Comparison of ENCODE assay signal across 8 cellular contexts in genomic region chr3:71495708-71496472, GRCh38.
DNase-seq lines count a peak whose midpoint lies in the region; ATAC-seq and TF ChIP-seq lines count a peak whose summit lies in the region.

No MANE protein-coding gene starts in this region.

- TF ChIP-seq CTCF in heart left ventricle (IDR thresholded peaks at IDR 0.05) (no peak), lower leg skin (IDR thresholded peaks at IDR 0.05) (no peak)

- H3K27ac ChIP-seq in heart left ventricle: peak overlapping the region in 9 of 12 donors; percentile 8 to 79 (median 52)
- peak overlapping the region; percentile 70 to 91 for H3K27ac ChIP-seq in aorta (ENCODE audit: low read depth in 1 of 2, low read length in 2 of 2)
- no peak overlapping the region for H3K27ac ChIP-seq in neuronal stem cell (replicated peaks; ENCODE audit: low read length)

- H3K4me1 ChIP-seq in heart left ventricle: peaks cover 0 to 45% (median 25%) of the 10 kb centered on the region in 12 donors
- H3K4me1 ChIP-seq in aorta (ENCODE audit: control insufficient read depth in 1 of 2, insufficient read depth in 2 of 2, low read length in 2 of 2): peaks cover 4 to 11% of the 10 kb centered on the region in 2 donors
- H3K4me1 ChIP-seq in neuronal stem cell (ENCODE audit: control insufficient read depth in 2 of 2, insufficient read depth in 1 of 2, low read depth in 1 of 2, low read length in 2 of 2): peaks cover 5 to 6% of the 10 kb centered on the region in 2 donors

- peaks cover 0 to 6% (median 0%) of the 10 kb centered on the region in 12 donors for H3K9me3 ChIP-seq in heart left ventricle
- H3K9me3 ChIP-seq in aorta (ENCODE audit: control insufficient read depth, low read length): no peaks in the 10 kb centered on the region
- peaks cover 7 to 11% of the 10 kb centered on the region in 2 donors for H3K9me3 ChIP-seq in neuronal stem cell (replicated peaks in 1 of 2; ENCODE audit: control insufficient read depth in 2 of 2, insufficient read depth in 1 of 2, low read depth in 1 of 2, low read length in 2 of 2)

- H3K4ac ChIP-seq in neuronal stem cell (ENCODE audit: low read length): no peak overlapping the region

- peaks cover 13% of the 10 kb centered on the region for H3K36me3 Mint-ChIP-seq in activated T-helper 1 cell treated with anti-CD3 and anti-CD28 coated beads, Interleukin-12 subunit alpha, Interleukin-12 subunit beta, Interleukin-2, Interleukin-4 antibody, amounts not matched to agents 30 ng/mL and 10 ng/mL and 1 ng/mL, durations not matched to agents 14 hours and 24 hours and 36 hours (ENCODE audit: low read depth)
- H3K36me3 Mint-ChIP-seq in immature natural killer cell: peaks cover 12 to 13% (median 12%) of the 10 kb centered on the region in 3 donors

- H2BK5ac ChIP-seq in neuronal stem cell (ENCODE audit: low read length): no peak overlapping the region

- H3K18ac ChIP-seq in neuronal stem cell (ENCODE audit: low read length): no peak overlapping the region

- H2BK15ac ChIP-seq in neuronal stem cell (ENCODE audit: low read length): no peak overlapping the region

- peaks cover 57% of the 10 kb centered on the region for H3K4me1 Mint-ChIP-seq in activated T-helper 1 cell treated with anti-CD3 and anti-CD28 coated beads, Interleukin-12 subunit alpha, Interleukin-12 subunit beta, Interleukin-2, Interleukin-4 antibody, amounts not matched to agents 30 ng/mL and 10 ng/mL and 1 ng/mL, durations not matched to agents 14 hours and 24 hours and 36 hours (ENCODE audit: low read depth)
- H3K4me1 Mint-ChIP-seq in immature natural killer cell: peaks cover 57 to 77% of the 10 kb centered on the region in 2 donors

- H3K9me3 Mint-ChIP-seq in activated T-helper 1 cell treated with anti-CD3 and anti-CD28 coated beads, Interleukin-12 subunit alpha, Interleukin-12 subunit beta, Interleukin-2, Interleukin-4 antibody, amounts not matched to agents 30 ng/mL and 10 ng/mL and 1 ng/mL, durations not matched to agents 14 hours and 24 hours and 36 hours: peaks cover 14% of the 10 kb centered on the region
- no peaks in the 10 kb centered on the region for H3K9me3 Mint-ChIP-seq in immature natural killer cell

- peaks cover 2% of the 10 kb centered on the region for H3K79me1 ChIP-seq in neuronal stem cell (ENCODE audit: low read depth, low read length)

- no peak overlapping the region for H2BK12ac ChIP-seq in neuronal stem cell (ENCODE audit: low read length)

- H3K4me3 ChIP-seq in heart left ventricle (peak overlapping the region in 6 of 12 donors; percentile 4 to 33 (median 14)), aorta (ENCODE audit: low read length in 2 of 2) (no peak overlapping the region), lower leg skin (ENCODE audit: low read depth, poor library complexity, severe bottlenecking) (no peak overlapping the region), neuronal stem cell (ENCODE audit: low read length in 2 of 2) (no peak overlapping the region)

- H4K8ac ChIP-seq in neuronal stem cell (ENCODE audit: low read depth, low read length): no peak overlapping the region

- no peak overlapping the region for H2BK120ac ChIP-seq in neuronal stem cell (ENCODE audit: low read depth, low read length)

- H3K27me3 Mint-ChIP-seq in activated T-helper 1 cell treated with anti-CD3 and anti-CD28 coated beads, Interleukin-12 subunit alpha, Interleukin-12 subunit beta, Interleukin-2, Interleukin-4 antibody, amounts not matched to agents 30 ng/mL and 10 ng/mL and 1 ng/mL, durations not matched to agents 14 hours and 24 hours and 36 hours (ENCODE audit: insufficient read depth): peaks cover 6% of the 10 kb centered on the region
- H3K27me3 Mint-ChIP-seq in immature natural killer cell (ENCODE audit: low read depth in 3 of 3): peaks cover 0 to 4% (median 0%) of the 10 kb centered on the region in 3 donors

- no peak overlapping the region for H2AK5ac ChIP-seq in neuronal stem cell (ENCODE audit: low read depth, low read length)

- 76 to 83% (median 80%) methylated on average over 5 of the region's 5 CpGs for WGBS in heart left ventricle, 4 donors
- WGBS in aorta, 2 donors: 59 to 61% methylated on average over 5 of the region's 5 CpGs
- WGBS in lower leg skin, 2 donors: 76 to 77% methylated on average over 5 of the region's 5 CpGs
- no CpG with 5 or more reads among the region's 5 CpGs for WGBS in neuronal stem cell (ENCODE audit: extremely low coverage in 2 of 2, insufficient read length in 2 of 2, insufficient replicate concordance in 1 of 2), 2 donors

- H3K4me3 Mint-ChIP-seq in activated T-helper 1 cell treated with anti-CD3 and anti-CD28 coated beads, Interleukin-12 subunit alpha, Interleukin-12 subunit beta, Interleukin-2, Interleukin-4 antibody, amounts not matched to agents 30 ng/mL and 10 ng/mL and 1 ng/mL, durations not matched to agents 14 hours and 24 hours and 36 hours: peak overlapping the region; percentile 22
- peak overlapping the region; percentile 69 to 88 (median 82) for H3K4me3 Mint-ChIP-seq in immature natural killer cell

- DNase-seq in heart left ventricle (no peak), cardiac septum (ENCODE audit: low spot score) (no peak), immature natural killer cell (peak in 2 of 3 donors; percentile 45 to 59), aorta (no peak), Ammon's horn (ENCODE audit: low spot score) (no peak), lower leg skin (ENCODE audit: low spot score in 2 of 2) (no peak), neuronal stem cell (ENCODE audit: low spot score) (no peak)
- DNase-seq in activated T-helper 1 cell treated with anti-CD3 and anti-CD28 coated beads, Interleukin-12 subunit alpha, Interleukin-12 subunit beta, Interleukin-2, Interleukin-4 antibody, amounts not matched to agents 30 ng/mL and 10 ng/mL and 1 ng/mL, durations not matched to agents 14 hours and 24 hours and 36 hours (ENCODE audit: low spot score): peak; percentile 4

- H3K27me3 ChIP-seq in heart left ventricle (no peaks in the 10 kb centered on the region), aorta (ENCODE audit: control insufficient read depth in 1 of 2, insufficient read depth in 2 of 2, low read length in 1 of 2) (no peaks in the 10 kb centered on the region), neuronal stem cell (ENCODE audit: control insufficient read depth in 3 of 3, insufficient read depth in 3 of 3, low read depth in 1 of 3, low read length in 3 of 3) (no peaks in the 10 kb centered on the region)

- H3K27ac Mint-ChIP-seq in activated T-helper 1 cell treated with anti-CD3 and anti-CD28 coated beads, Interleukin-12 subunit alpha, Interleukin-12 subunit beta, Interleukin-2, Interleukin-4 antibody, amounts not matched to agents 30 ng/mL and 10 ng/mL and 1 ng/mL, durations not matched to agents 14 hours and 24 hours and 36 hours: peak overlapping the region; percentile 40
- peak overlapping the region; percentile 83 to 97 (median 92) for H3K27ac Mint-ChIP-seq in immature natural killer cell

- H3K14ac ChIP-seq in neuronal stem cell (ENCODE audit: low read length): no peak overlapping the region

- ATAC-seq in heart left ventricle: peak in 3 of 4 donors; percentile 26 to 74 (median 46)
- ATAC-seq in aorta (ENCODE audit: low FRiP score): peak; percentile 69

- no peak overlapping the region for H3K4me2 ChIP-seq in neuronal stem cell (ENCODE audit: insufficient read depth, low read length, poor library complexity, severe bottlenecking)

- no peak overlapping the region for H3K9ac ChIP-seq in neuronal stem cell (ENCODE audit: low read depth, low read length, poor library complexity)

- no peak for TF ChIP-seq POLR2A in heart left ventricle (IDR thresholded peaks at IDR 0.05)
- no peak for TF ChIP-seq POLR2A in lower leg skin (IDR thresholded peaks at IDR 0.05)

- no peak overlapping the region for H4K91ac ChIP-seq in neuronal stem cell (ENCODE audit: low read depth, low read length, poor library complexity)

- H2AFZ ChIP-seq in neuronal stem cell (ENCODE audit: low read length): no peak overlapping the region

- no peak overlapping the region for H3K23ac ChIP-seq in neuronal stem cell (ENCODE audit: low read depth, low read length, poor library complexity)

- H3K36me3 ChIP-seq in heart left ventricle (peaks cover 0 to 22% (median 4%) of the 10 kb centered on the region in 9 donors), aorta (ENCODE audit: control insufficient read depth in 1 of 2, insufficient read depth in 2 of 2, low read length in 1 of 2) (no peaks in the 10 kb centered on the region), neuronal stem cell (replicated peaks in 1 of 2; ENCODE audit: control insufficient read depth in 2 of 2, insufficient read depth in 2 of 2, low read length in 2 of 2) (peaks cover 0 to 6% of the 10 kb centered on the region in 2 donors)

- intact Hi-C loops in heart left ventricle (cut with DNase I): no loop called here
- intact Hi-C loops in cardiac septum (cut with DNase I): loop anchor here (2.0 to 5.0 kb wide), 2 partner anchors 27 to 86 kb away; partner anchors contain the start of gene FOXP1
- intact Hi-C loops in activated T-helper 1 cell treated with anti-CD3 and anti-CD28 coated beads, Interleukin-12 subunit alpha, Interleukin-12 subunit beta, Interleukin-2, Interleukin-4 antibody, amounts not matched to agents 30 ng/mL and 10 ng/mL and 1 ng/mL, durations not matched to agents 14 hours and 24 hours and 36 hours (cut with micrococcal nuclease): loop anchor here (2.0 kb wide), 1 partner anchor 17 kb away; no protein-coding TSS in a partner anchor
- intact Hi-C loops in aorta (cut with DNase I): loop anchor here (5.0 to 10.0 kb wide), 3 partner anchors 41 to 86 kb away; partner anchors contain the start of gene FOXP1 (in 1 of the 2)
- intact Hi-C loops in lower leg skin (cut with DNase I; ENCODE audit: low total_unique reads): no loop called here

Comparison
In these comparisons a context has a peak if more than half of its experiments do, and no peak if none do; other contexts are left out.
1. intact Hi-C loops: an anchor here in cardiac septum (2.0 to 5.0 kb wide), activated T-helper 1 cell treated with anti-CD3 and anti-CD28 coated beads, Interleukin-12 subunit alpha, Interleukin-12 subunit beta, Interleukin-2, Interleukin-4 antibody, amounts not matched to agents 30 ng/mL and 10 ng/mL and 1 ng/mL, durations not matched to agents 14 hours and 24 hours and 36 hours (2.0 kb wide) and aorta (5.0 to 10.0 kb wide); none called in heart left ventricle and lower leg skin.
2. DNase-seq: peak in activated T-helper 1 cell treated with anti-CD3 and anti-CD28 coated beads, Interleukin-12 subunit alpha, Interleukin-12 subunit beta, Interleukin-2, Interleukin-4 antibody, amounts not matched to agents 30 ng/mL and 10 ng/mL and 1 ng/mL, durations not matched to agents 14 hours and 24 hours and 36 hours (single experiment) and immature natural killer cell (2 of 3); none in heart left ventricle (0 of 5), cardiac septum (single experiment), aorta (0 of 2), Ammon's horn (single experiment), lower leg skin (0 of 2) and neuronal stem cell (single experiment).